In genomic region chr14:94291159-94291905, GRCh38 we compare ENCODE assay signal across 1 cellular context.
TF ChIP-seq lines count a peak whose summit lies in the region.

No MANE protein-coding gene starts in this region.

TF ChIP-seq in HepG2, 621 proteins besides CTCF, POLR2A, EP300 and RAD21 (continued from another document):
- TF ChIP-seq DZIP1 (CRISPR knock-in tag; IDR thresholded peaks at IDR 0.05) (peak; percentile 22; the same call in 1 of the 2 replicates), ZBTB38 (CRISPR knock-in tag; IDR thresholded peaks at IDR 0.05) (peak; percentile 54), PHF21A (CRISPR knock-in tag; IDR thresholded peaks at IDR 0.05) (0 out of 2 replicates have a peak, but pooled peaks have one; percentile 32), IKZF5 (CRISPR knock-in tag; IDR thresholded peaks at IDR 0.05) (no peak), NPAS2 (CRISPR knock-in tag; IDR thresholded peaks at IDR 0.05; ENCODE audit: borderline replicate concordance) (no peak), NFE2 (CRISPR knock-in tag; IDR thresholded peaks at IDR 0.05) (no peak), ZSCAN29 (CRISPR knock-in tag; conservative IDR thresholded peaks at IDR 0.05) (no peak), ZNF720 (CRISPR knock-in tag; IDR thresholded peaks at IDR 0.05) (no peak), ZBTB26 (CRISPR knock-in tag; IDR thresholded peaks at IDR 0.05; ENCODE audit: borderline replicate concordance) (no peak), KLF6 (CRISPR knock-in tag; IDR thresholded peaks at IDR 0.05) (no peak), ELK4 (CRISPR knock-in tag; IDR thresholded peaks at IDR 0.05; ENCODE audit: borderline replicate concordance) (no peak), YEATS4 (CRISPR knock-in tag; IDR thresholded peaks at IDR 0.05; ENCODE audit: borderline replicate concordance) (0 out of 2 replicates have a peak, but pooled peaks have one; percentile 12), KMT2B (CRISPR knock-in tag; IDR thresholded peaks at IDR 0.05) (no peak), SALL1 (CRISPR knock-in tag; IDR thresholded peaks at IDR 0.05) (no peak; the same call in 1 of the 2 replicates), HNRNPH1 (optimal IDR thresholded peaks at IDR 0.05; ENCODE audit: low read depth, low read length) (no peak), SOX5 (CRISPR knock-in tag; IDR thresholded peaks at IDR 0.05; ENCODE audit: borderline replicate concordance) (no peak), MAF1 (CRISPR knock-in tag; IDR thresholded peaks at IDR 0.05; ENCODE audit: borderline replicate concordance) (no peak), MYPOP (CRISPR knock-in tag; IDR thresholded peaks at IDR 0.05) (peak; percentile 31; the same call in 1 of the 2 replicates), BRD4 (CRISPR knock-in tag; IDR thresholded peaks at IDR 0.05) (0 out of 2 replicates have a peak, but pooled peaks have one; percentile 35), HDAC1 (CRISPR knock-in tag; IDR thresholded peaks at IDR 0.05) (peak; percentile 66), RCOR2 (CRISPR knock-in tag; IDR thresholded peaks at IDR 0.05) (no peak), MED1 (CRISPR knock-in tag; IDR thresholded peaks at IDR 0.05) (peak; percentile 2; the same call in 1 of the 2 replicates), NR2F2 (IDR thresholded peaks at IDR 0.05; ENCODE audit: borderline replicate concordance, low read depth) (no peak), ZNF570 (CRISPR knock-in tag; IDR thresholded peaks at IDR 0.05; ENCODE audit: borderline replicate concordance) (no peak), ZZZ3 (CRISPR knock-in tag; IDR thresholded peaks at IDR 0.05; ENCODE audit: borderline replicate concordance) (no peak), HOXA5 (CRISPR knock-in tag; IDR thresholded peaks at IDR 0.05) (no peak), NR3C1 (CRISPR knock-in tag; IDR thresholded peaks at IDR 0.05) (no peak), ZFX (CRISPR knock-in tag; IDR thresholded peaks at IDR 0.05; ENCODE audit: low read depth) (no peak; the same call in 1 of the 2 replicates), ZNF430 (CRISPR knock-in tag; IDR thresholded peaks at IDR 0.05) (0 out of 2 replicates have a peak, but pooled peaks have one; percentile 16), ZNF281 (CRISPR knock-in tag; IDR thresholded peaks at IDR 0.05; ENCODE audit: borderline replicate concordance) (no peak), ZNF30 (CRISPR knock-in tag; IDR thresholded peaks at IDR 0.05) (no peak), HMGXB3 (CRISPR knock-in tag; IDR thresholded peaks at IDR 0.05; ENCODE audit: borderline replicate concordance) (no peak), ZNF317 (CRISPR knock-in tag; IDR thresholded peaks at IDR 0.05) (0 out of 2 replicates have a peak, but pooled peaks have one; percentile 15), SPEN (CRISPR knock-in tag; IDR thresholded peaks at IDR 0.05; ENCODE audit: low read depth) (no peak), GATAD1 (CRISPR knock-in tag; IDR thresholded peaks at IDR 0.05) (no peak), HNRNPL (IDR thresholded peaks at IDR 0.05; ENCODE audit: low read depth, low read length) (no peak)
- TF ChIP-seq, protein P1, sequence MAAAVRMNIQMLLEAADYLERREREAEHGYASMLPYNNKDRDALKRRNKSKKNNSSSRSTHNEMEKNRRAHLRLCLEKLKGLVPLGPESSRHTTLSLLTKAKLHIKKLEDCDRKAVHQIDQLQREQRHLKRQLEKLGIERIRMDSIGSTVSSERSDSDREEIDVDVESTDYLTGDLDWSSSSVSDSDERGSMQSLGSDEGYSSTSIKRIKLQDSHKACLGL (CRISPR knock-in tag; IDR thresholded peaks at IDR 0.05) = peak; percentile 42; the same call in 1 of the 2 replicates
- TF ChIP-seq, protein P2, sequence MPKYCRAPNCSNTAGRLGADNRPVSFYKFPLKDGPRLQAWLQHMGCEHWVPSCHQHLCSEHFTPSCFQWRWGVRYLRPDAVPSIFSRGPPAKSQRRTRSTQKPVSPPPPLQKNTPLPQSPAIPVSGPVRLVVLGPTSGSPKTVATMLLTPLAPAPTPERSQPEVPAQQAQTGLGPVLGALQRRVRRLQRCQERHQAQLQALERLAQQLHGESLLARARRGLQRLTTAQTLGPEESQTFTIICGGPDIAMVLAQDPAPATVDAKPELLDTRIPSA (CRISPR knock-in tag; IDR thresholded peaks at IDR 0.05; ENCODE audit: borderline replicate concordance) = no peak
- TF ChIP-seq, protein P3, sequence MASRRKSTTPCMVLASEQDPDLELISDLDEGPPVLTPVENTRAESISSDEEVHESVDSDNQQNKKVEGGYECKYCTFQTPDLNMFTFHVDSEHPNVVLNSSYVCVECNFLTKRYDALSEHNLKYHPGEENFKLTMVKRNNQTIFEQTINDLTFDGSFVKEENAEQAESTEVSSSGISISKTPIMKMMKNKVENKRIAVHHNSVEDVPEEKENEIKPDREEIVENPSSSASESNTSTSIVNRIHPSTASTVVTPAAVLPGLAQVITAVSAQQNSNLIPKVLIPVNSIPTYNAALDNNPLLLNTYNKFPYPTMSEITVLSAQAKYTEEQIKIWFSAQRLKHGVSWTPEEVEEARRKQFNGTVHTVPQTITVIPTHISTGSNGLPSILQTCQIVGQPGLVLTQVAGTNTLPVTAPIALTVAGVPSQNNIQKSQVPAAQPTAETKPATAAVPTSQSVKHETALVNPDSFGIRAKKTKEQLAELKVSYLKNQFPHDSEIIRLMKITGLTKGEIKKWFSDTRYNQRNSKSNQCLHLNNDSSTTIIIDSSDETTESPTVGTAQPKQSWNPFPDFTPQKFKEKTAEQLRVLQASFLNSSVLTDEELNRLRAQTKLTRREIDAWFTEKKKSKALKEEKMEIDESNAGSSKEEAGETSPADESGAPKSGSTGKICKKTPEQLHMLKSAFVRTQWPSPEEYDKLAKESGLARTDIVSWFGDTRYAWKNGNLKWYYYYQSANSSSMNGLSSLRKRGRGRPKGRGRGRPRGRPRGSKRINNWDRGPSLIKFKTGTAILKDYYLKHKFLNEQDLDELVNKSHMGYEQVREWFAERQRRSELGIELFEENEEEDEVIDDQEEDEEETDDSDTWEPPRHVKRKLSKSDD (CRISPR knock-in tag; IDR thresholded peaks at IDR 0.05; ENCODE audit: low read depth) = 0 out of 2 replicates have a peak, but pooled peaks have one; percentile 59
